Comparison of ENCODE assay signal across 36 cellular contexts in genomic region chr1:40495315-40495903, GRCh38. TPM values are rescaled to one million over a fixed set of nuclear protein-coding genes. Genes with fewer than 3 reads are reported as not detected.
DNase-seq lines count a peak whose midpoint lies in the region; ATAC-seq, FAIRE-seq and TF ChIP-seq lines count a peak whose summit lies in the region.
"Had no signal": no experiment of that assay in that cellular context is flagged by ENCODE, and none has a peak within 500 bp of the region (broad histone marks: within the 10 kb centered on the region; RNA-seq: fewer than 3 reads in every experiment).

No MANE protein-coding gene starts in this region.

- FAIRE-seq in H1 (lab: Jason Lieb, UNC), result no peak
- FAIRE-seq: A204.1, bronchial epithelial cell, islet of Langerhans had no signal

- 93% methylated on average over 4 of the region's 4 CpGs; no CpG with 5 or more reads in 1 of the 2 experiments for WGBS in H1 (ENCODE audit: extremely low coverage in 1 of 2, insufficient coverage in 1 of 2, insufficient read length in 1 of 2, insufficient replicate concordance in 2 of 2, low coverage in 1 of 2, low lambda C conversion rate in 2 of 2, missing lambda C conversion rate in 1 of 2), 2 experiments

- H3K18ac ChIP-seq in H1 (ENCODE audit: extremely low read depth, low read length), result no peak overlapping the region

- H3K4me3 ChIP-seq in Panc1 (ENCODE audit: low read depth in 2 of 2, low read length in 2 of 2) (no peak overlapping the region), H1 (ENCODE audit: extremely low read depth in 1 of 4, insufficient read depth in 2 of 4, low read depth in 3 of 4, low read length in 4 of 4) (no peak overlapping the region), subcutaneous abdominal adipose tissue (ENCODE audit: low read depth in 1 of 5, low read length in 5 of 5) (peak overlapping the region; percentile 10 to 48 (median 31))
- H3K4me3 ChIP-seq: colonic mucosa, GM23248, left ventricle myocardium inferior, MG63, Peyer's patch, prostate gland had no signal

- no peak overlapping the region for H2AK5ac ChIP-seq in H1 (ENCODE audit: low read depth, low read length)

- no peak for ATAC-seq in Panc1
- ATAC-seq in omental fat pad (ENCODE audit: low FRiP score), result no peak
- ATAC-seq: activated CD8-positive, alpha-beta T cell treated with anti-CD3 and anti-CD28 coated beads, Interleukin-2, amount 10 ng/mL, durations not matched to agents 7 days and 5 days; naive thymus-derived CD8-positive, alpha-beta T cell; sciatic nerve; stimulated activated naive CD8-positive, alpha-beta T cell treated with anti-CD3 and anti-CD28 coated beads, Interleukin-15, amount 100 ng/mL, for 72 hours had no signal

- no peak overlapping the region for H2BK15ac ChIP-seq in H1 (ENCODE audit: low read length)

- no peak overlapping the region for H2BK120ac ChIP-seq in H1 (replicated peaks; ENCODE audit: low read depth, low read length)

- TF ChIP-seq EP300 in H1 (IDR thresholded peaks at IDR 0.05; ENCODE audit: borderline replicate concordance in 1 of 2, low read depth in 2 of 2, low read length in 2 of 2), result no peak

- no peaks in the 10 kb centered on the region for H3K27me3 ChIP-seq in Panc1 (ENCODE audit: control insufficient read depth, insufficient read depth, low read length)
- no peaks in the 10 kb centered on the region for H3K27me3 ChIP-seq in H1 (replicated peaks in 1 of 4; ENCODE audit: control insufficient read depth in 3 of 4, extremely low read depth in 1 of 4, insufficient read depth in 3 of 4, low read length in 3 of 4)
- no peaks in the 10 kb centered on the region for H3K27me3 ChIP-seq in subcutaneous abdominal adipose tissue (ENCODE audit: control insufficient read depth in 5 of 5, insufficient read depth in 4 of 5, low read length in 5 of 5)
- H3K27me3 ChIP-seq: colonic mucosa, MG63, Peyer's patch had no signal

- H3K9ac ChIP-seq in H1 (replicated peaks in 1 of 4; ENCODE audit: extremely low read depth in 1 of 4, low read depth in 3 of 4, low read length in 3 of 4) (no peak overlapping the region), subcutaneous abdominal adipose tissue (ENCODE audit: low read length in 5 of 5) (no peak overlapping the region)
- H3K9ac ChIP-seq: GM23248 had no signal

- peak; percentile 4 for DNase-seq in NCI-H82 (lab: John Stamatoyannopoulos, UW)
- DNase-seq in NCI-H82 treated with DMSO at 0.1 percent for 48 hours (lab: John Stamatoyannopoulos, UW; ENCODE audit: unreplicated experiment), result no peak
- DNase-seq in Panc1 (ENCODE audit: low read depth, low spot score), result no peak
- no peak for DNase-seq in H1 (ENCODE audit: low read depth in 1 of 2, low spot score in 2 of 2)
- DNase-seq in activated CD4-positive, alpha-beta T cell treated with anti-CD3 and anti-CD28 coated beads, Interleukin-2, amount 50 U/mL, for 4 hours, result no peak
- DNase-seq in C1 segment of cervical spinal cord (lab: John Stamatoyannopoulos, UW), result no peak
- DNase-seq in omental fat pad (ENCODE audit: low spot score), result no peak
- DNase-seq: activated CD4-positive, alpha-beta T cell treated with anti-CD3 and anti-CD28 coated beads for 1 hour; activated CD8-positive, alpha-beta T cell treated with anti-CD3 and anti-CD28 coated beads, Interleukin-2, amount 10 ng/mL, durations not matched to agents 7 days and 5 days; activated naive CD4-positive, alpha-beta T cell treated with anti-CD3 and anti-CD28 coated beads, Interleukin-2, amount 50 U/mL, for 16 hours; CD4-positive, alpha-beta memory T cell; colonic mucosa; effector CD8-positive, alpha-beta T cell; glutamatergic neuron; GM23248; HFFc6; KG1; left ventricle myocardium inferior; MG63; midbrain; naive thymus-derived CD8-positive, alpha-beta T cell; NCI-H1417; NCI-H2029; NCI-H2227 treated with DMSO at 0.1 percent for 48 hours; NCI-H526; Peyer's patch; SIG-M5; stimulated activated CD8-positive, alpha-beta memory T cell treated with anti-CD3 and anti-CD28 coated beads, Interleukin-4, amount 100 ng/mL, for 48 hours; stimulated activated naive CD8-positive, alpha-beta T cell treated with anti-CD3 and anti-CD28 coated beads, Interleukin-15, amount 100 ng/mL, for 72 hours had no signal

- H3K23me2 ChIP-seq in H1 (ENCODE audit: low read depth, low read length), result no peaks in the 10 kb centered on the region; the same call in 1 of the 2 replicates

- no peak overlapping the region for H4K5ac ChIP-seq in H1 (ENCODE audit: insufficient read length, low read depth, low read length)

- TSS peak; percentile 67 for BruUV-seq in Panc1 (replicated peaks; lab: Mats Ljungman, UMichigan)

- in situ Hi-C loops in Panc1 (cut with HindIII; ENCODE audit: low pct_unique_long_range_greater_than_20kb, low sequenced_read_pairs), result no loop called here

- no peak overlapping the region for H3K14ac ChIP-seq in H1 (ENCODE audit: insufficient read length)

- no peak overlapping the region for H2BK5ac ChIP-seq in H1 (ENCODE audit: low read depth, low read length)

- no peaks in the 10 kb centered on the region for H4K20me1 ChIP-seq in H1 (replicated peaks in 1 of 2; ENCODE audit: control insufficient read depth in 1 of 2, insufficient read depth in 2 of 2, low read length in 2 of 2)

- no peaks in the 10 kb centered on the region for H3K79me2 ChIP-seq in H1 (ENCODE audit: control insufficient read depth in 1 of 2, insufficient read depth in 2 of 2, low read length in 2 of 2)

- TF ChIP-seq CTCF in Panc1 (IDR thresholded peaks at IDR 0.05) (no peak), H1 (IDR thresholded peaks at IDR 0.05; ENCODE audit: control extremely low read depth in 1 of 3, insufficient read depth in 1 of 3, low read depth in 1 of 3, low read length in 3 of 3) (no peak), omental fat pad (IDR thresholded peaks at IDR 0.05) (no peak)

- H3K79me1 ChIP-seq in H1 (ENCODE audit: low read depth, low read length), result no peaks in the 10 kb centered on the region

- TF ChIP-seq POLR2A in H1 (IDR thresholded peaks at IDR 0.05; ENCODE audit: control extremely low read depth in 1 of 2, low read depth in 2 of 2, low read length in 2 of 2), result no peak

- no peak overlapping the region for H3K4ac ChIP-seq in H1 (replicated peaks; ENCODE audit: insufficient read length, low read depth, low read length)

- H3K56ac ChIP-seq in H1 (replicated peaks; ENCODE audit: insufficient read length, low read depth, low read length), result no peak overlapping the region

- no peak overlapping the region for H2BK20ac ChIP-seq in H1 (ENCODE audit: low read length)

- H3K9me3 ChIP-seq in Panc1 (ENCODE audit: control insufficient read depth, insufficient read depth, low read depth, low read length) (peaks cover 75% of the 10 kb centered on the region), H1 (ENCODE audit: insufficient read depth in 2 of 2, low read depth in 1 of 2, low read length in 1 of 2) (peaks cover 21 to 23% of the 10 kb centered on the region in 2 experiments), subcutaneous abdominal adipose tissue (ENCODE audit: control insufficient read depth in 5 of 5, low read length in 5 of 5) (peaks cover 25 to 63% (median 61%) of the 10 kb centered on the region in 5 donors)
- H3K9me3 ChIP-seq: colonic mucosa, prostate gland had no signal

- H2AFZ ChIP-seq in H1 (ENCODE audit: low read length), result no peak overlapping the region
- H2AFZ ChIP-seq: GM23248 had no signal

- H4K91ac ChIP-seq in H1 (replicated peaks; ENCODE audit: insufficient read length, low read length), result no peak overlapping the region

- H4K8ac ChIP-seq in H1 (ENCODE audit: extremely low read depth, insufficient read depth, low read length), result no peak overlapping the region

- POLR2A ChIA-PET in Panc1 (lab: Charles Lee), result no interaction called here
- POLR2A ChIA-PET in H1 (lab: Charles Lee; ENCODE audit: partially characterized antibody), result interaction anchor here (0.6 to 1.9 kb wide), 2 partner anchors 11 to 13 kb away, joined by 5 to 6 read pairs; partner anchors contain the start of gene EXO5

- CTCF ChIA-PET in Panc1 (lab: Charles Lee) (no interaction called here), H1 (lab: Charles Lee; ENCODE audit: partially characterized antibody) (no interaction called here)

- no peaks in the 10 kb centered on the region for H3K4me1 ChIP-seq in Panc1 (ENCODE audit: control insufficient read depth, insufficient read depth, low read length)
- no peaks in the 10 kb centered on the region for H3K4me1 ChIP-seq in H1 (replicated peaks in 1 of 4; ENCODE audit: control insufficient read depth in 3 of 4, insufficient read depth in 4 of 4, low read length in 3 of 4)
- H3K4me1 ChIP-seq in subcutaneous abdominal adipose tissue (ENCODE audit: control insufficient read depth in 5 of 5, insufficient read depth in 5 of 5, low read length in 5 of 5), result no peaks in the 10 kb centered on the region
- H3K4me1 ChIP-seq: colonic mucosa, left ventricle myocardium inferior, Peyer's patch, prostate gland had no signal

- H3K27ac ChIP-seq in Panc1 (ENCODE audit: low read length) (no peak overlapping the region), H1 (ENCODE audit: low read depth, low read length) (no peak overlapping the region), subcutaneous abdominal adipose tissue (ENCODE audit: low read depth, low read length) (no peak overlapping the region)
- H3K27ac ChIP-seq: colonic mucosa, GM23248, left ventricle myocardium inferior, Peyer's patch, prostate gland had no signal

- intact Hi-C loops in Panc1 (cut with micrococcal nuclease; ENCODE audit: unreplicated experiment), result no loop called here

- H3K4me2 ChIP-seq in H1 (ENCODE audit: insufficient read depth in 1 of 2, low read depth in 2 of 2, low read length in 2 of 2), result no peak overlapping the region

- peaks cover 5% of the 10 kb centered on the region; the same call in 1 of the 2 replicates for H3K36me3 ChIP-seq in Panc1 (ENCODE audit: control insufficient read depth, insufficient read depth, low read length)
- H3K36me3 ChIP-seq in H1 (ENCODE audit: control insufficient read depth in 2 of 4, insufficient read depth in 4 of 4, low read length in 3 of 4), result peaks cover 0 to 33% (median 12%) of the 10 kb centered on the region in 4 experiments; a peak in 4 of 8 replicates
- H3K36me3 ChIP-seq in subcutaneous abdominal adipose tissue (ENCODE audit: control insufficient read depth in 5 of 5, insufficient read depth in 5 of 5, low read length in 5 of 5), result peaks cover 25 to 52% (median 40%) of the 10 kb centered on the region in 5 donors
- H3K36me3 ChIP-seq: colonic mucosa had no signal

- H2BK12ac ChIP-seq in H1 (ENCODE audit: low read depth, low read length), result no peak overlapping the region

- H3K23ac ChIP-seq in H1 (ENCODE audit: insufficient read length), result no peak overlapping the region

- TF ChIP-seq RAD21 in H1 (IDR thresholded peaks at IDR 0.05 in 1 of 2, conservative IDR thresholded peaks at IDR 0.05 in 1 of 2; ENCODE audit: low read depth in 2 of 2, low read length in 2 of 2), result no peak

RNA-seq across cellular contexts. Expression of gene EXO5, which starts 13.2 kb away (rescaled TPM):
- 17.9 TPM for total RNA-seq in Panc1 (2021; ENCODE audit: unreplicated experiment)
- 10.0 TPM for polyA plus RNA-seq in Panc1 (2012; ENCODE audit: insufficient read length)
- 7.7 and 8.5 TPM in 2 replicates for total RNA-seq in H1 (2021; fragmentation: NEBNext Ultra II Directional; extraction: Animal tissue kit (Norgen Biotek cat#: 25700))
- 3.1 and 4.4 TPM in 2 replicates for polyA plus RNA-seq in H1 (2011; rRNA removed)
- 5.3 TPM for polyA plus RNA-seq in H1 (2011; cell fraction: cytosol; rRNA removed)
- polyA plus RNA-seq in H1 (2011; cell fraction: nucleus; rRNA removed), result 4.2 TPM
- 6.7 to 8.4 TPM (median 7.5 TPM) in 4 replicates for polyA plus RNA-seq in H1 (2012, experiment 1 of 2)
- polyA plus RNA-seq in H1 (2012, experiment 2 of 2), result 2.9 TPM
- polyA plus RNA-seq in H1 (2013, experiment 1 of 2), result 5.8 TPM
- 5.3 TPM for polyA plus RNA-seq in H1 (2013, experiment 2 of 2)
- 6.0 and 7.1 TPM in 2 replicates for polyA minus RNA-seq in H1 (2011; rRNA and poly(A)+ RNA removed)
- polyA minus RNA-seq in H1 (2011; cell fraction: cytosol; rRNA and poly(A)+ RNA removed), result 5.9 TPM
- polyA minus RNA-seq in H1 (2011; cell fraction: nucleus; rRNA and poly(A)+ RNA removed), result 10.5 TPM
- 1 to 10 TPM; 3.9 to 9.1 (median 6.5) TPM for total RNA-seq in omental fat pad

RNA-seq across cellular contexts. Expression of gene ZFP69, which starts 18.3 kb away (rescaled TPM):
- 6.4 TPM for total RNA-seq in Panc1 (2021; ENCODE audit: unreplicated experiment)
- 3.8 TPM for polyA plus RNA-seq in Panc1 (2012; ENCODE audit: insufficient read length)
- 4.3 TPM in 2 replicates for total RNA-seq in H1 (2021; fragmentation: NEBNext Ultra II Directional; extraction: Animal tissue kit (Norgen Biotek cat#: 25700))
- 0.83 and 1.0 TPM in 2 replicates for polyA plus RNA-seq in H1 (2011; rRNA removed)
- 1.9 TPM for polyA plus RNA-seq in H1 (2011; cell fraction: cytosol; rRNA removed)
- 1.9 TPM for polyA plus RNA-seq in H1 (2011; cell fraction: nucleus; rRNA removed)
- 2.2 to 3.5 TPM (median 2.4 TPM) in 4 replicates for polyA plus RNA-seq in H1 (2012, experiment 1 of 2)
- 0.37 TPM for polyA plus RNA-seq in H1 (2012, experiment 2 of 2)
- 2.6 TPM for polyA plus RNA-seq in H1 (2013, experiment 1 of 2)
- polyA plus RNA-seq in H1 (2013, experiment 2 of 2), result 2.9 TPM
- 1.6 and 2.7 TPM in 2 replicates for polyA minus RNA-seq in H1 (2011; rRNA and poly(A)+ RNA removed)
- 2.1 TPM for polyA minus RNA-seq in H1 (2011; cell fraction: cytosol; rRNA and poly(A)+ RNA removed)
- polyA minus RNA-seq in H1 (2011; cell fraction: nucleus; rRNA and poly(A)+ RNA removed), result 3.5 TPM
- total RNA-seq in omental fat pad, result 1 to 10 TPM; 1.1 to 5.2 (median 2.6) TPM
- total RNA-seq: G401 had no signal

RNA-seq across cellular contexts. Expression of gene ZNF684, which starts 36.0 kb away (rescaled TPM):
- total RNA-seq in Panc1 (2021; ENCODE audit: unreplicated experiment), result 5.3 TPM
- polyA plus RNA-seq in Panc1 (2012; ENCODE audit: insufficient read length), result 4.9 TPM
- 7.3 and 9.3 TPM in 2 replicates for total RNA-seq in H1 (2021; fragmentation: NEBNext Ultra II Directional; extraction: Animal tissue kit (Norgen Biotek cat#: 25700))
- 2.4 and 2.6 TPM in 2 replicates for polyA plus RNA-seq in H1 (2011; rRNA removed)
- 2.9 TPM for polyA plus RNA-seq in H1 (2011; cell fraction: cytosol; rRNA removed)
- polyA plus RNA-seq in H1 (2011; cell fraction: nucleus; rRNA removed), result 2.4 TPM
- 3.4 to 5.6 TPM (median 4.6 TPM) in 4 replicates for polyA plus RNA-seq in H1 (2012, experiment 1 of 2)
- 1.4 TPM for polyA plus RNA-seq in H1 (2012, experiment 2 of 2)
- 4.9 TPM for polyA plus RNA-seq in H1 (2013, experiment 1 of 2)
- polyA plus RNA-seq in H1 (2013, experiment 2 of 2), result 3.6 TPM
- 3.7 and 9.4 TPM in 2 replicates for polyA minus RNA-seq in H1 (2011; rRNA and poly(A)+ RNA removed)
- polyA minus RNA-seq in H1 (2011; cell fraction: cytosol; rRNA and poly(A)+ RNA removed), result 3.7 TPM
- polyA minus RNA-seq in H1 (2011; cell fraction: nucleus; rRNA and poly(A)+ RNA removed), result 12.7 TPM
- total RNA-seq in omental fat pad, result 1 to 10 TPM; 2.0 to 4.9 (median 3.0) TPM

RNA-seq across cellular contexts. Expression of gene ZFP69B, which starts 45.1 kb away (rescaled TPM):
- total RNA-seq in Panc1 (2021; ENCODE audit: unreplicated experiment), result 11.6 TPM
- polyA plus RNA-seq in Panc1 (2012; ENCODE audit: insufficient read length), result 4.6 TPM
- total RNA-seq in H1 (2021; fragmentation: NEBNext Ultra II Directional; extraction: Animal tissue kit (Norgen Biotek cat#: 25700)), result 6.3 and 8.2 TPM in 2 replicates
- 1.4 and 1.7 TPM in 2 replicates for polyA plus RNA-seq in H1 (2011; rRNA removed)
- 3.0 TPM for polyA plus RNA-seq in H1 (2011; cell fraction: cytosol; rRNA removed)
- 2.0 TPM for polyA plus RNA-seq in H1 (2011; cell fraction: nucleus; rRNA removed)
- 3.7 to 5.2 TPM (median 4.3 TPM) in 4 replicates for polyA plus RNA-seq in H1 (2012, experiment 1 of 2)
- polyA plus RNA-seq in H1 (2012, experiment 2 of 2), result 0.30 TPM
- 3.9 TPM for polyA plus RNA-seq in H1 (2013, experiment 1 of 2)
- polyA plus RNA-seq in H1 (2013, experiment 2 of 2), result 3.5 TPM
- 6.5 and 7.7 TPM in 2 replicates for polyA minus RNA-seq in H1 (2011; rRNA and poly(A)+ RNA removed)
- polyA minus RNA-seq in H1 (2011; cell fraction: cytosol; rRNA and poly(A)+ RNA removed), result 4.8 TPM
- 8.0 TPM for polyA minus RNA-seq in H1 (2011; cell fraction: nucleus; rRNA and poly(A)+ RNA removed)
- total RNA-seq in omental fat pad, result 1 to 10 TPM in 3 of 4 donors, under 1 TPM in 1; 0.56 to 1.9 (median 1.2) TPM

Comparison
In these comparisons a context has a peak if more than half of its experiments do, and no peak if none do; other contexts are left out.
1. H3K4me3 ChIP-seq: peak in subcutaneous abdominal adipose tissue (5 of 5); none in Panc1 (0 of 2) and H1 (0 of 4).